In the genomic region with DNA sequence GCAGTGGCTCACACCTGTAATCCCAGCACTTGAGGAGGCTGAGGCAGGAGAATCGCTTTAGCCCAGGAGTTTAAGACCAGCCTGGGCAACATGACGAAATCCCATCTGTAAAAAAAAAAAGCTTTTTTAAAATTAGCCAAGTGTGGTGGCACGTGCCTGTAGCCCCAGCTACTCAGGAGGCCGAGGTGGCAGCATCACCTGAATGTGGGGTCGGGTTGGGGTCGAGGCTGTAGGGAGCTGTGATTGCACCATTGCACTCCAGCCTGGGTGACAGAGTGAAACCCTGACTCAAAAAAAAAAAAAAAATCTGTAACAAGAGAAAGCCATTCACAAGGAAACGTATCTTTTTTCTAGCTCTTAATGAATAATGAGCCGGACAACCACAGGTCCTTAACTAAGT, we compare ENCODE assay signal across 25 cellular contexts.
"Had no signal": no experiment of that assay in that cellular context is flagged by ENCODE, and none has a peak within 500 bp of the region (broad histone marks: within the 10 kb centered on the region; RNA-seq: fewer than 3 reads in every experiment).

No MANE protein-coding gene starts in this region.

- H3K9me3 ChIP-seq: heart right ventricle, left ventricle myocardium inferior, psoas muscle, stomach, suprapubic skin, tibial nerve, uterus had no signal

- ATAC-seq: activated CD4-positive, CD25-positive, alpha-beta regulatory T cell treated with anti-CD3 and anti-CD28 coated beads, Interleukin-2, amount 50 U/mL, for 24 hours; activated CD8-positive, alpha-beta memory T cell treated with anti-CD3 and anti-CD28 coated beads, Interleukin-2, amount 10 ng/mL, durations not matched to agents 7 days and 5 days; activated CD8-positive, alpha-beta T cell treated with anti-CD3 and anti-CD28 coated beads for 36 hours; heart right ventricle; naive thymus-derived CD8-positive, alpha-beta T cell; psoas muscle; right cardiac atrium; stimulated activated effector memory CD8-positive, alpha-beta T cell treated with anti-CD3 and anti-CD28 coated beads, Interleukin-12 subunit alpha, Interleukin-12 subunit beta, amount 100 ng/mL, for 72 hours had no signal

- H3K4me3 Mint-ChIP-seq: activated CD4-positive, alpha-beta T cell treated with anti-CD3 and anti-CD28 coated beads, Interleukin-2, amount 10 ng/mL, durations not matched to agents 7 days and 5 days; activated CD8-positive, alpha-beta memory T cell treated with anti-CD3 and anti-CD28 coated beads, Interleukin-2, amount 10 ng/mL, durations not matched to agents 7 days and 5 days; activated CD8-positive, alpha-beta T cell treated with anti-CD3 and anti-CD28 coated beads for 36 hours; activated naive CD4-positive, alpha-beta T cell treated with anti-CD3 and anti-CD28 coated beads for 36 hours; activated naive CD8-positive, alpha-beta T cell treated with anti-CD3 and anti-CD28 coated beads, Interleukin-2, amount 10 ng/mL, durations not matched to agents 7 days and 5 days; mesothelial cell of epicardium; naive thymus-derived CD8-positive, alpha-beta T cell; stimulated activated effector memory CD8-positive, alpha-beta T cell treated with anti-CD3 and anti-CD28 coated beads, Interleukin-12 subunit alpha, Interleukin-12 subunit beta, amount 100 ng/mL, for 72 hours had no signal

- H3K36me3 Mint-ChIP-seq: activated CD8-positive, alpha-beta memory T cell treated with anti-CD3 and anti-CD28 coated beads, Interleukin-2, amount 10 ng/mL, durations not matched to agents 7 days and 5 days; activated naive CD8-positive, alpha-beta T cell treated with anti-CD3 and anti-CD28 coated beads, Interleukin-2, amount 10 ng/mL, durations not matched to agents 7 days and 5 days; mesothelial cell of epicardium; naive thymus-derived CD8-positive, alpha-beta T cell; stimulated activated effector memory CD8-positive, alpha-beta T cell treated with anti-CD3 and anti-CD28 coated beads, Interleukin-12 subunit alpha, Interleukin-12 subunit beta, amount 100 ng/mL, for 72 hours had no signal

- H3K4me1 Mint-ChIP-seq: activated CD4-positive, alpha-beta T cell treated with anti-CD3 and anti-CD28 coated beads, Interleukin-2, amount 10 ng/mL, durations not matched to agents 7 days and 5 days; activated CD8-positive, alpha-beta memory T cell treated with anti-CD3 and anti-CD28 coated beads, Interleukin-2, amount 10 ng/mL, durations not matched to agents 7 days and 5 days; activated naive CD8-positive, alpha-beta T cell treated with anti-CD3 and anti-CD28 coated beads, Interleukin-2, amount 10 ng/mL, durations not matched to agents 7 days and 5 days; naive thymus-derived CD8-positive, alpha-beta T cell; stimulated activated effector memory CD8-positive, alpha-beta T cell treated with anti-CD3 and anti-CD28 coated beads, Interleukin-12 subunit alpha, Interleukin-12 subunit beta, amount 100 ng/mL, for 72 hours had no signal

- H3K4me3 ChIP-seq: coronary artery, heart right ventricle, left ventricle myocardium inferior, psoas muscle, stomach, suprapubic skin, tibial nerve, uterus had no signal

- DNase-seq: activated CD4-positive, alpha-beta T cell treated with anti-CD3 and anti-CD28 coated beads, Interleukin-2, amount 10 ng/mL, durations not matched to agents 7 days and 5 days; activated CD8-positive, alpha-beta memory T cell treated with anti-CD3 and anti-CD28 coated beads, Interleukin-2, amount 10 ng/mL, durations not matched to agents 7 days and 5 days; activated CD8-positive, alpha-beta T cell treated with anti-CD3 and anti-CD28 coated beads for 36 hours; activated naive CD4-positive, alpha-beta T cell treated with anti-CD3 and anti-CD28 coated beads for 36 hours; activated naive CD8-positive, alpha-beta T cell treated with anti-CD3 and anti-CD28 coated beads, Interleukin-2, amount 10 ng/mL, durations not matched to agents 7 days and 5 days; activated T-cell treated with anti-CD3 and anti-CD28 coated beads for 4 hours; amniotic stem cell; cerebellar nuclear complex; foreskin fibroblast; heart right ventricle; left ventricle myocardium inferior; mammary epithelial cell; naive thymus-derived CD8-positive, alpha-beta T cell; psoas muscle; stimulated activated CD4-positive, alpha-beta T cell treated with anti-CD3 and anti-CD28 coated beads, Interleukin-1b, Interleukin-23, amount 100 ng/mL, for 48 hours; stomach; uterus had no signal

- H3K4me1 ChIP-seq: left ventricle myocardium inferior, psoas muscle, uterus had no signal

- H3K36me3 ChIP-seq: heart right ventricle, left ventricle myocardium inferior, stomach, suprapubic skin, tibial nerve, uterus had no signal

- H3K27ac Mint-ChIP-seq: activated CD4-positive, alpha-beta T cell treated with anti-CD3 and anti-CD28 coated beads, Interleukin-2, amount 10 ng/mL, durations not matched to agents 7 days and 5 days; activated CD8-positive, alpha-beta memory T cell treated with anti-CD3 and anti-CD28 coated beads, Interleukin-2, amount 10 ng/mL, durations not matched to agents 7 days and 5 days; activated CD8-positive, alpha-beta T cell treated with anti-CD3 and anti-CD28 coated beads for 36 hours; activated naive CD4-positive, alpha-beta T cell treated with anti-CD3 and anti-CD28 coated beads for 36 hours; activated naive CD8-positive, alpha-beta T cell treated with anti-CD3 and anti-CD28 coated beads, Interleukin-2, amount 10 ng/mL, durations not matched to agents 7 days and 5 days; naive thymus-derived CD8-positive, alpha-beta T cell; stimulated activated effector memory CD8-positive, alpha-beta T cell treated with anti-CD3 and anti-CD28 coated beads, Interleukin-12 subunit alpha, Interleukin-12 subunit beta, amount 100 ng/mL, for 72 hours had no signal

- H3K9me3 Mint-ChIP-seq: activated CD4-positive, alpha-beta T cell treated with anti-CD3 and anti-CD28 coated beads, Interleukin-2, amount 10 ng/mL, durations not matched to agents 7 days and 5 days; activated CD8-positive, alpha-beta T cell treated with anti-CD3 and anti-CD28 coated beads for 36 hours; activated naive CD4-positive, alpha-beta T cell treated with anti-CD3 and anti-CD28 coated beads for 36 hours; activated naive CD8-positive, alpha-beta T cell treated with anti-CD3 and anti-CD28 coated beads, Interleukin-2, amount 10 ng/mL, durations not matched to agents 7 days and 5 days; mesothelial cell of epicardium; naive thymus-derived CD8-positive, alpha-beta T cell; stimulated activated effector memory CD8-positive, alpha-beta T cell treated with anti-CD3 and anti-CD28 coated beads, Interleukin-12 subunit alpha, Interleukin-12 subunit beta, amount 100 ng/mL, for 72 hours had no signal

- H3K27ac ChIP-seq: coronary artery, heart right ventricle, left ventricle myocardium inferior, psoas muscle, suprapubic skin, uterus, VCaP had no signal

- H3K27me3 ChIP-seq: heart right ventricle, stomach, suprapubic skin, tibial nerve, uterus had no signal
